32 cellular contexts compared by ENCODE assay signal in genomic region chr21:33273044-33273443, GRCh38. TPM values are rescaled to one million over a fixed set of nuclear protein-coding genes. Genes with fewer than 3 reads are reported as not detected.
A peak's percentile ranks its signal among the peaks of the same experiment; 100 is the strongest.
DNase-seq lines count a peak whose midpoint lies in the region; ATAC-seq and TF ChIP-seq lines count a peak whose summit lies in the region.
"Had no signal": no experiment of that assay in that cellular context is flagged by ENCODE, and none has a peak within 500 bp of the region (broad histone marks: within the 10 kb centered on the region; RNA-seq: fewer than 3 reads in every experiment).

No MANE protein-coding gene starts in this region.

- peak; percentile 17 to 22 for ATAC-seq in activated T-cell treated with anti-CD3 and anti-CD28 coated beads, Interleukin-2, amount 50 U/mL, for 72 hours (replicated peaks in 1 of 2)
- ATAC-seq in GM21528 (IDR thresholded peaks at IDR 0.05; ENCODE audit: low FRiP score, unreplicated experiment): no peak
- ATAC-seq: activated CD8-positive, alpha-beta T cell treated with anti-CD3 and anti-CD28 coated beads for 36 hours; activated T-helper 17 cell treated with anti-CD3 and anti-CD28 coated beads, Interleukin-2, amount 50 U/mL, for 72 hours; GM12878; Panc1 had no signal

- peaks cover 7 to 45% of the 10 kb centered on the region in 2 donors for H3K36me3 Mint-ChIP-seq in activated T-cell treated with anti-CD3 and anti-CD28 coated beads, Interleukin-2, amount 50 U/mL, for 72 hours (ENCODE audit: insufficient read depth in 2 of 2)

- H3K27ac Mint-ChIP-seq in activated T-cell treated with anti-CD3 and anti-CD28 coated beads, Interleukin-2, amount 50 U/mL, for 72 hours: peak overlapping the region; percentile 53
- H3K27ac Mint-ChIP-seq: activated CD8-positive, alpha-beta T cell treated with anti-CD3 and anti-CD28 coated beads for 36 hours; activated naive CD4-positive, alpha-beta T cell treated with anti-CD3 and anti-CD28 coated beads, Interleukin-2, amount 50 U/mL, for 24 hours; activated T-helper 17 cell treated with anti-CD3 and anti-CD28 coated beads, Interleukin-2, amount 50 U/mL, for 72 hours; H9; progenitor cell of endocrine pancreas had no signal

- H3K9me3 ChIP-seq in ovary: no peaks in the 10 kb centered on the region
- H3K9me3 ChIP-seq: sigmoid colon, transverse colon had no signal

- intact Hi-C loops in ovary (cut with DNase I): no loop called here

- TF ChIP-seq POLR2A in ovary (IDR thresholded peaks at IDR 0.05): no peak

- no peak overlapping the region for H3K4me3 ChIP-seq in fibroblast of the aortic adventitia (ENCODE audit: low read depth, low read length)
- no peak overlapping the region for H3K4me3 ChIP-seq in ovary
- H3K4me3 ChIP-seq: coronary artery, GM12878, sigmoid colon, transverse colon had no signal

- in situ Hi-C loops in ACHN (cut with HindIII; ENCODE audit: low pct_ligation_motif_present, low pct_unique_long_range_greater_than_20kb, low sequenced_read_pairs): no loop called here

- TF ChIP-seq CTCF in VCaP (conservative IDR thresholded peaks at IDR 0.05) (no peak), fibroblast of the aortic adventitia (IDR thresholded peaks at IDR 0.05; ENCODE audit: insufficient read depth, low read length) (no peak), ovary (IDR thresholded peaks at IDR 0.05) (no peak)

- peaks cover 34% of the 10 kb centered on the region for H3K4me1 Mint-ChIP-seq in activated T-cell treated with anti-CD3 and anti-CD28 coated beads, Interleukin-2, amount 50 U/mL, for 72 hours (ENCODE audit: low read depth)
- H3K4me1 Mint-ChIP-seq: H9 had no signal

- H3K9me3 Mint-ChIP-seq in activated T-cell treated with anti-CD3 and anti-CD28 coated beads, Interleukin-2, amount 50 U/mL, for 72 hours: no peaks in the 10 kb centered on the region
- H3K9me3 Mint-ChIP-seq: activated CD8-positive, alpha-beta T cell treated with anti-CD3 and anti-CD28 coated beads for 36 hours; activated naive CD4-positive, alpha-beta T cell treated with anti-CD3 and anti-CD28 coated beads, Interleukin-2, amount 50 U/mL, for 24 hours; activated T-helper 17 cell treated with anti-CD3 and anti-CD28 coated beads, Interleukin-2, amount 50 U/mL, for 72 hours; H9 had no signal

- TF ChIP-seq EP300 in ovary (IDR thresholded peaks at IDR 0.05): no peak

- H3K4me1 ChIP-seq in ovary (ENCODE audit: insufficient read depth): no peaks in the 10 kb centered on the region

- H3K4me3 Mint-ChIP-seq in activated T-cell treated with anti-CD3 and anti-CD28 coated beads, Interleukin-2, amount 50 U/mL, for 72 hours: no peak overlapping the region
- H3K4me3 Mint-ChIP-seq: activated CD8-positive, alpha-beta T cell treated with anti-CD3 and anti-CD28 coated beads for 36 hours; activated naive CD4-positive, alpha-beta T cell treated with anti-CD3 and anti-CD28 coated beads, Interleukin-2, amount 50 U/mL, for 24 hours; activated T-helper 17 cell treated with anti-CD3 and anti-CD28 coated beads, Interleukin-2, amount 50 U/mL, for 72 hours; CD14-positive monocyte; H9 had no signal

- H3K27ac ChIP-seq in VCaP (peak overlapping the region; percentile 42), ovary (no peak overlapping the region)
- H3K27ac ChIP-seq: 22Rv1, coronary artery, sigmoid colon, transverse colon had no signal

- WGBS in ovary, 3 donors: 62 to 78% (median 76%) methylated on average over 6 of the region's 6 CpGs

- H3K27me3 ChIP-seq in ovary: no peaks in the 10 kb centered on the region
- H3K27me3 ChIP-seq: sigmoid colon, transverse colon had no signal

- H3K36me3 ChIP-seq in ovary: no peaks in the 10 kb centered on the region

- no peaks in the 10 kb centered on the region for H3K27me3 Mint-ChIP-seq in activated T-cell treated with anti-CD3 and anti-CD28 coated beads, Interleukin-2, amount 50 U/mL, for 72 hours (ENCODE audit: low read depth)
- H3K27me3 Mint-ChIP-seq: activated CD8-positive, alpha-beta T cell treated with anti-CD3 and anti-CD28 coated beads for 36 hours; activated naive CD4-positive, alpha-beta T cell treated with anti-CD3 and anti-CD28 coated beads, Interleukin-2, amount 50 U/mL, for 24 hours; activated T-helper 17 cell treated with anti-CD3 and anti-CD28 coated beads, Interleukin-2, amount 50 U/mL, for 72 hours; progenitor cell of endocrine pancreas had no signal

- DNase-seq in activated T-cell treated with anti-CD3 and anti-CD28 coated beads, Interleukin-2, amount 50 U/mL, for 72 hours: no peak
- DNase-seq in activated T-cell treated with anti-CD3 and anti-CD28 coated beads for 4 hours (no peak), fibroblast of the aortic adventitia (ENCODE audit: low read depth) (peak; percentile 37), DMS114 treated with DMSO at 0.1 percent for 48 hours (lab: John Stamatoyannopoulos, UW; ENCODE audit: unreplicated experiment) (no peak), ovary (no peak), ACHN (no peak)
- DNase-seq: activated CD8-positive, alpha-beta memory T cell treated with anti-CD3 and anti-CD28 coated beads, Interleukin-2, amount 50 U/mL, for 48 hours; activated CD8-positive, alpha-beta T cell treated with anti-CD3 and anti-CD28 coated beads for 36 hours; aorta; effector memory CD4-positive, alpha-beta T cell; erythroblast; H9; KBM-7; NCI-H1417; NCI-H2081; NCI-H345; NCI-H748 treated with DMSO at 0.1 percent for 48 hours; SHP77; sigmoid colon; stimulated activated CD4-positive, alpha-beta T cell treated with anti-CD3 and anti-CD28 coated beads, Interleukin-12 subunit alpha, Interleukin-12 subunit beta, amount 100 ng/mL, for 4 hours; stimulated activated CD4-positive, alpha-beta T cell treated with anti-CD3 and anti-CD28 coated beads, Interleukin-2, amount 100 ng/mL, for 48 hours; transverse colon had no signal

RNA-seq across cellular contexts. Expression of gene IL10RB, which starts 6.9 kb away (rescaled TPM):
- 10 to 100 TPM; 36.4 to 44.0 TPM for total RNA-seq in activated T-cell treated with anti-CD3 and anti-CD28 coated beads, Interleukin-2, amount 50 U/mL, for 72 hours
- total RNA-seq in fibroblast of the aortic adventitia (ENCODE audit: low replicate concordance) (31.0 and 39.8 TPM in 2 replicates), ovary (10 to 100 TPM; 18.1 to 25.5 (median 23.8) TPM)
- polyA plus RNA-seq in ovary: 10 to 100 TPM; 31.5 to 31.7 TPM

RNA-seq across cellular contexts. Expression of gene IFNAR2, which starts 43.3 kb away (rescaled TPM):
- total RNA-seq in activated T-cell treated with anti-CD3 and anti-CD28 coated beads, Interleukin-2, amount 50 U/mL, for 72 hours: 10 to 100 TPM; 30.5 to 30.7 TPM
- total RNA-seq in fibroblast of the aortic adventitia (ENCODE audit: low replicate concordance) (6.0 and 6.5 TPM in 2 replicates), ovary (10 to 100 TPM; 10.8 to 27.5 (median 20.5) TPM)
- 10 to 100 TPM; 13.8 to 30.4 TPM for polyA plus RNA-seq in ovary

RNA-seq across cellular contexts. Expression of gene IFNAR1, which starts 51.7 kb away (rescaled TPM):
- total RNA-seq in activated T-cell treated with anti-CD3 and anti-CD28 coated beads, Interleukin-2, amount 50 U/mL, for 72 hours: 10 to 100 TPM; 28.2 to 29.1 TPM
- 24.0 and 39.3 TPM in 2 replicates for total RNA-seq in fibroblast of the aortic adventitia (ENCODE audit: low replicate concordance)
- 10 to 100 TPM; 20.6 to 47.9 (median 35.1) TPM for total RNA-seq in ovary
- 10 to 100 TPM; 26.4 to 31.2 TPM for polyA plus RNA-seq in ovary
